24 cellular contexts compared by ENCODE assay signal in the genomic region with DNA sequence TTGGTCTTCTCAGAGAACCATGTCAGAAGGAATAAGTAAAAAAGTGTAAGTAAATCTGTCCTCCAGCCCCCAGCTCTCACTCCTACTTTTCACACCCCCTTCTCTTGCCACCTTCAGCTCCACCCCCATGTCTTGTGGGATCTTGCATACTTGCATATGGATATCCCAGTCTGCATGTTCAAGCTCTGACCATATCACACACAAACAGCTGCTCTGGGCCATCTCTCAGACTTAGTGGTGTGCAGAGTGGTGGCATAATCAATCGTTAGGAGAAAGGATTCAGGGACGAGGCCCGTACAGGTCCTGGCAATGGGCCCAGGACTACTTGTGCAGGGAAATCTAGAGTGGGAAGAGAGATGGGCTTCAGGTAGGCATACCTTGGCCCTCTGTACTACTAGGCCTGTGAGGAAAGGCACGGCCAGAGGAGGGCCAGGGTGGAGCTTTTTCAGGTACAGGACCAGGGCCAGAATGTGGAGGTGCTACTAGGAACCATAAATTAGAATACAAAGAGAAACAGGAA.
"Had no signal": no experiment of that assay in that cellular context is flagged by ENCODE, and none has a peak within 500 bp of the region (broad histone marks: within the 10 kb centered on the region; RNA-seq: fewer than 3 reads in every experiment).

No MANE protein-coding gene starts in this region.

- DNase-seq: activated CD4-positive, alpha-beta T cell treated with anti-CD3 and anti-CD28 coated beads, Interleukin-2, amount 50 U/mL, for 48 hours; activated CD8-positive, alpha-beta memory T cell treated with anti-CD3 and anti-CD28 coated beads, Interleukin-2, amount 50 U/mL, for 48 hours; activated naive CD4-positive, alpha-beta T cell treated with Interleukin-2 at 50 U/mL for 16 hours; activated naive CD8-positive, alpha-beta T cell treated with anti-CD3 and anti-CD28 coated beads for 36 hours; activated T-cell treated with anti-CD3 and anti-CD28 coated beads, Interleukin-2, amount 50 U/mL, for 4 hours; effector CD4-positive, alpha-beta T cell; foreskin fibroblast; left colon; mesendoderm; mucosa of descending colon; naive thymus-derived CD8-positive, alpha-beta T cell; ovary; spleen; stimulated activated CD4-positive, alpha-beta T cell treated with anti-CD3 and anti-CD28 coated beads, Interleukin-4, amount 100 ng/mL, for 1 hour; stimulated activated naive CD4-positive, alpha-beta T cell; T-helper 1 cell; T-helper 9 cell; testis had no signal

- H3K27me3 Mint-ChIP-seq: activated naive CD8-positive, alpha-beta T cell treated with anti-CD3 and anti-CD28 coated beads for 36 hours; dendritic cell treated with granulocyte-macrophage colony-stimulating factor and Interleukin-4, amounts not matched to agents 40 ng/mL and 50 ng/mL, for 4 days; naive thymus-derived CD8-positive, alpha-beta T cell had no signal

- H3K4me1 ChIP-seq: prostate gland, spleen, testis had no signal

- H3K36me3 ChIP-seq: cardiac muscle cell, ovary, prostate gland, spleen had no signal

- H3K27ac ChIP-seq: cardiac muscle cell, ovary, prostate gland, spleen, testis had no signal

- FAIRE-seq: keratinocyte had no signal

- H3K9me3 ChIP-seq: mucosa of descending colon, ovary, prostate gland, spleen, testis had no signal

- H3K4me3 Mint-ChIP-seq: activated naive CD8-positive, alpha-beta T cell treated with anti-CD3 and anti-CD28 coated beads for 36 hours; activated T-cell treated with anti-CD3 and anti-CD28 coated beads, Interleukin-2, amount 50 U/mL, for 4 hours; dendritic cell treated with granulocyte-macrophage colony-stimulating factor and Interleukin-4, amounts not matched to agents 40 ng/mL and 50 ng/mL, for 4 days; naive thymus-derived CD8-positive, alpha-beta T cell; WTC11 had no signal

- H3K36me3 Mint-ChIP-seq: activated naive CD8-positive, alpha-beta T cell treated with anti-CD3 and anti-CD28 coated beads for 36 hours; WTC11 had no signal

- H3K9me3 Mint-ChIP-seq: activated naive CD8-positive, alpha-beta T cell treated with anti-CD3 and anti-CD28 coated beads for 36 hours; activated T-cell treated with anti-CD3 and anti-CD28 coated beads, Interleukin-2, amount 50 U/mL, for 4 hours; activated T-helper 2 cell treated with anti-CD3 and anti-CD28 coated beads, Interferon-gamma antibody, Interleukin-2, Interleukin-4, amounts not matched to agents 10 μg/mL and 5 μg/mL and 100 μg/mL, durations not matched to agents 14 hours and 24 hours and 36 hours; dendritic cell treated with granulocyte-macrophage colony-stimulating factor and Interleukin-4, amounts not matched to agents 40 ng/mL and 50 ng/mL, for 4 days; naive thymus-derived CD8-positive, alpha-beta T cell; WTC11 had no signal

- H3K27me3 ChIP-seq: cardiac muscle cell, ovary, spleen, testis had no signal

- H3K4me3 ChIP-seq: cardiac muscle cell, mucosa of descending colon, ovary, prostate gland, spleen, testis had no signal

- H3K27ac Mint-ChIP-seq: activated naive CD8-positive, alpha-beta T cell treated with anti-CD3 and anti-CD28 coated beads for 36 hours; activated T-helper 2 cell treated with anti-CD3 and anti-CD28 coated beads, Interferon-gamma antibody, Interleukin-2, Interleukin-4, amounts not matched to agents 10 μg/mL and 5 μg/mL and 100 μg/mL, durations not matched to agents 14 hours and 24 hours and 36 hours; dendritic cell treated with granulocyte-macrophage colony-stimulating factor and Interleukin-4, amounts not matched to agents 40 ng/mL and 50 ng/mL, for 4 days; naive thymus-derived CD8-positive, alpha-beta T cell; WTC11 had no signal
